In the genomic region with DNA sequence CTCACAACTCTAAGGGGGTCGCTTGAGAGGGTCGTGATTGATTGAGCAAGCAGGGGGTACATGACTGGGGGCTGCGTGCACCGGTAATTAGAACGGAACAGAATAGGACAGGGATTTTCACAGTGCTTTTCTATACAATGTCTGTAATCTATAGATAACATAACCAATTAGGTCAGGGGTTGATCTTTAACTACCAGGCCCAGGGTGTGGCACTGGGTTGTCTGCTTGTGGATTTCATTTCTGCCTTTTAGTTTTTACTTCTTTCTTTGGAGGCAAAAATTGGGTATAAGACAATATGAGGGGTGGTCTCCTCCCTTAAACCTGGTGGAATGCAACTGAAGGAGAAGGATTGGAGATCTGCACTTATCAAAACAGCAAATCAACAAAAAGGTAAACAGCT, we compare ENCODE assay signal across 11 cellular contexts. TPM values are rescaled to one million over a fixed set of nuclear protein-coding genes. Genes with fewer than 3 reads are reported as not detected.
"Had no signal": no experiment of that assay in that cellular context is flagged by ENCODE, and none has a peak within 500 bp of the region (broad histone marks: within the 10 kb centered on the region; RNA-seq: fewer than 3 reads in every experiment).

No MANE protein-coding gene starts in this region.

RNA-seq across cellular contexts. Expression of a gene that starts 30.6 kb away (rescaled TPM):
- total RNA-seq: subcutaneous adipose tissue, testis, thoracic aorta, thyroid gland, tibial nerve, upper lobe of left lung, upper lobe of right lung, ureter, vagina had no signal
- polyA plus RNA-seq: stomach, urinary bladder had no signal
